ENCODE assay signal across 1 cellular context in genomic region chr21:46486481-46487000, GRCh38.
TF ChIP-seq lines count a peak whose summit lies in the region.

No MANE protein-coding gene starts in this region.

TF ChIP-seq in IMR-90, 13 proteins besides CTCF, POLR2A, EP300 and RAD21 (continued from another document):
- TF ChIP-seq RCOR1 (IDR thresholded peaks at IDR 0.05; ENCODE audit: insufficient replicate concordance, low read length) = no peak
